In the genomic region with DNA sequence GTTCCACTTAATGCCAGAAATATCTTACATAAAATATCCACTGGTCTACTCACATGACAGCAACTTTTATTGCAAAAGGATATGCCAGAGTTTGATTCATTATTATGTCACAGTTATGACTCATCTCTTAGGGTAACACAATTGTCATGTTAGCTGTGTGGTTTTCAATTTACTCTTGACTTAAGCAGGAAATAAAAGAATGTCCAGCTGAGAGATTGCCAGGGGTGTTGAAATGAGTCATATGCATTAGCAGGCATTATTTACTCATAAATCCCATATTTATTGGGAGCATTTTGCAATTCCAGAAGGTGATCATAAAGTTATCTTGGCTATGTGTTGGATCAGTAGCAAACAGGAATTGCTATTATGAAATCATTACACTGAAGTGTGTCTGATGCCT, we compare ENCODE assay signal across 9 cellular contexts.
DNase-seq lines count a peak whose midpoint lies in the region; ATAC-seq lines count a peak whose summit lies in the region.
"Had no signal": no experiment of that assay in that cellular context is flagged by ENCODE, and none has a peak within 500 bp of the region (broad histone marks: within the 10 kb centered on the region; RNA-seq: fewer than 3 reads in every experiment).

No MANE protein-coding gene starts in this region.

- no peak for ATAC-seq in HG03135 (IDR thresholded peaks at IDR 0.05; ENCODE audit: unreplicated experiment)

- no peak overlapping the region for H3K4me3 ChIP-seq in skeletal muscle cell (ENCODE audit: low read depth, low read length)
- H3K4me3 ChIP-seq: tibial artery had no signal

- DNase-seq in HT1080 (ENCODE audit: low read depth) (peak; percentile 97), OCI-M1 (lab: John Stamatoyannopoulos, UW) (peak; percentile 42), epithelial cell of prostate (ENCODE audit: low read depth, low spot score) (peak; percentile 97), skeletal muscle cell (ENCODE audit: low read depth) (peak; percentile 93), NCI-H1694 treated with DMSO at 0.1 percent for 48 hours (lab: John Stamatoyannopoulos, UW) (no peak)
- no peak for DNase-seq in activated T-cell treated with anti-CD3 and anti-CD28 coated beads, Interleukin-2, amount 50 U/mL, for 1 hour
- DNase-seq: tibial artery, WERI-Rb-1 had no signal

- H3K27ac ChIP-seq in epithelial cell of prostate: peak overlapping the region; percentile 19
- H3K27ac ChIP-seq: tibial artery, WERI-Rb-1 had no signal

Comparison
In these comparisons a context has a peak if more than half of its experiments do, and no peak if none do; other contexts are left out.
1. DNase-seq: peak in HT1080 (single experiment), OCI-M1 (single experiment), epithelial cell of prostate (single experiment) and skeletal muscle cell (single experiment); none in NCI-H1694 treated with DMSO at 0.1 percent for 48 hours (single experiment) and activated T-cell treated with anti-CD3 and anti-CD28 coated beads, Interleukin-2, amount 50 U/mL, for 1 hour (single experiment).